In the genomic region with DNA sequence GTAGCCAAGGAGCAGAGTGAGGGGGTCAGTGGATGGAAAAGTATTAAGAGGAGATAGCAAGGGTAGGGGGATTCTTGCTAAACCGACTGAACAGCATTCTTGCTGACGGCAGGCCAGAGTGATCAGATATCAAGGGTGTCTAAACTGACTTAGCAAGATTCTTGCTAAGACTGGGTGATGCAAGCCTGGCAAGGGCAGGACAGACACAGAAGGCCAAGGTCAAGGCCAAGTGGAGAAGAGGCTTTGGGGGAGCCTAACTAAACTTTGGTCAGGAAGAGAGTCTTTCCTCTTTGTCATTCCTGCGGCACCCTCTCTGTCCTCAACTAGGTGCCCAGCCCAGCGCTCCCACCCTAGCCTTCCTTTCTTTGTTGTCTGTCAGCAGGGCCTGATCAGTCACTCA, we compare ENCODE assay signal across 24 cellular contexts. TPM values are rescaled to one million over a fixed set of nuclear protein-coding genes. Genes with fewer than 3 reads are reported as not detected.
DNase-seq lines count a peak whose midpoint lies in the region; ATAC-seq, FAIRE-seq and TF ChIP-seq lines count a peak whose summit lies in the region.
"Had no signal": no experiment of that assay in that cellular context is flagged by ENCODE, and none has a peak within 500 bp of the region (broad histone marks: within the 10 kb centered on the region; RNA-seq: fewer than 3 reads in every experiment).

No MANE protein-coding gene starts in this region.

- no peaks in the 10 kb centered on the region for H3K9me3 Mint-ChIP-seq in activated naive CD4-positive, alpha-beta T cell treated with anti-CD3 and anti-CD28 coated beads, Interleukin-2, amount 50 U/mL, for 24 hours
- H3K9me3 Mint-ChIP-seq: activated CD8-positive, alpha-beta T cell treated with anti-CD3 and anti-CD28 coated beads for 36 hours; activated naive CD8-positive, alpha-beta T cell treated with anti-CD3 and anti-CD28 coated beads for 36 hours; activated T-cell treated with anti-CD3 and anti-CD28 coated beads, Interleukin-2, amount 50 U/mL, for 72 hours; natural killer cell had no signal

- H3K27me3 Mint-ChIP-seq in activated naive CD4-positive, alpha-beta T cell treated with anti-CD3 and anti-CD28 coated beads, Interleukin-2, amount 50 U/mL, for 24 hours = no peaks in the 10 kb centered on the region
- H3K27me3 Mint-ChIP-seq: activated CD8-positive, alpha-beta T cell treated with anti-CD3 and anti-CD28 coated beads for 36 hours; activated naive CD8-positive, alpha-beta T cell treated with anti-CD3 and anti-CD28 coated beads for 36 hours had no signal

- H2BK12ac ChIP-seq in mesenchymal stem cell (ENCODE audit: low read length in 2 of 2) = no peak overlapping the region

- no peak overlapping the region for H4K8ac ChIP-seq in mesenchymal stem cell (ENCODE audit: low read length)

- peaks cover 48% of the 10 kb centered on the region for H3K4me1 Mint-ChIP-seq in activated naive CD4-positive, alpha-beta T cell treated with anti-CD3 and anti-CD28 coated beads, Interleukin-2, amount 50 U/mL, for 24 hours

- H2BK120ac ChIP-seq in mesenchymal stem cell (ENCODE audit: low read depth, low read length) = no peak overlapping the region

- no peak for TF ChIP-seq CTCF in bronchial epithelial cell (IDR thresholded peaks at IDR 0.05; ENCODE audit: insufficient read depth, low read length, severe bottlenecking)

- WGBS in mesenchymal stem cell = 95% methylated on average over 4 of the region's 4 CpGs
- 47 to 65% (median 60%) methylated on average over 4 of the region's 4 CpGs for WGBS in small intestine, 3 donors

- H3K36me3 Mint-ChIP-seq in activated naive CD4-positive, alpha-beta T cell treated with anti-CD3 and anti-CD28 coated beads, Interleukin-2, amount 50 U/mL, for 24 hours = no peaks in the 10 kb centered on the region
- H3K36me3 Mint-ChIP-seq: activated naive CD8-positive, alpha-beta T cell treated with anti-CD3 and anti-CD28 coated beads for 36 hours; natural killer cell had no signal

- H3K9me3 ChIP-seq in mesenchymal stem cell (ENCODE audit: control insufficient read depth, low read length) (no peaks in the 10 kb centered on the region), small intestine (ENCODE audit: control insufficient read depth, low read depth) (no peaks in the 10 kb centered on the region)
- H3K9me3 ChIP-seq: BLaER1, SJSA1 had no signal

- no peak overlapping the region for H3K4ac ChIP-seq in mesenchymal stem cell (ENCODE audit: low read depth in 1 of 2, low read length in 2 of 2)

- no peak overlapping the region for H3K4me3 ChIP-seq in bronchial epithelial cell (ENCODE audit: low read depth, low read length)
- H3K4me3 ChIP-seq in mesenchymal stem cell (ENCODE audit: insufficient read depth in 1 of 2, low read depth in 1 of 2, low read length in 2 of 2) = peak overlapping the region in 1 of 2 experiments; percentile 63
- peak overlapping the region in 1 of 2 donors; percentile 46 for H3K4me3 ChIP-seq in small intestine (ENCODE audit: low read depth in 1 of 2, low read length in 2 of 2)
- H3K4me3 ChIP-seq: BLaER1, lung, SJSA1 had no signal

- H3K36me3 ChIP-seq in bronchial epithelial cell (ENCODE audit: control insufficient read depth, insufficient read depth, low read length) (no peaks in the 10 kb centered on the region), mesenchymal stem cell (ENCODE audit: control insufficient read depth in 1 of 2, insufficient read depth in 2 of 2, low read depth in 1 of 2, low read length in 2 of 2) (no peaks in the 10 kb centered on the region), small intestine (ENCODE audit: control insufficient read depth in 2 of 2, insufficient read depth in 2 of 2, low read length in 2 of 2) (no peaks in the 10 kb centered on the region)
- H3K36me3 ChIP-seq: BLaER1, SJSA1 had no signal

- peak; percentile 72 for FAIRE-seq in bronchial epithelial cell (lab: Jason Lieb, UNC)
- FAIRE-seq in small intestine (lab: Jason Lieb, UNC) = no peak
- FAIRE-seq: A204.1, D721Med had no signal

- no peak overlapping the region for H2AK5ac ChIP-seq in mesenchymal stem cell (ENCODE audit: low read length, severe bottlenecking)

- no peak for DNase-seq in activated naive CD4-positive, alpha-beta T cell treated with Interleukin-2 at 50 U/mL for 16 hours
- DNase-seq in bronchial epithelial cell (ENCODE audit: low read depth) = no peak
- no peak for DNase-seq in mesenchymal stem cell
- DNase-seq in small intestine = peak; percentile 62
- DNase-seq in medulla oblongata (ENCODE audit: extremely low spot score) = no peak
- no peak for DNase-seq in NCI-H69 (lab: John Stamatoyannopoulos, UW)
- DNase-seq: activated CD8-positive, alpha-beta T cell treated with anti-CD3 and anti-CD28 coated beads for 36 hours; activated naive CD8-positive, alpha-beta T cell treated with anti-CD3 and anti-CD28 coated beads for 36 hours; activated T-cell treated with anti-CD3 and anti-CD28 coated beads, Interleukin-2, amount 50 U/mL, for 72 hours; natural killer cell; NCI-H1436; NCI-H526 treated with DMSO at 0.1 percent for 48 hours; PC-3; stimulated activated CD4-positive, alpha-beta T cell treated with anti-CD3 and anti-CD28 coated beads, Interleukin-12 subunit alpha, Interleukin-12 subunit beta, amount 100 ng/mL, for 4 hours; stimulated activated CD8-positive, alpha-beta memory T cell treated with anti-CD3 and anti-CD28 coated beads, Interleukin-4, amount 100 ng/mL, for 48 hours had no signal

- H3K9ac ChIP-seq in mesenchymal stem cell (ENCODE audit: low read length) = peak overlapping the region; percentile 77
- H3K9ac ChIP-seq: BLaER1 had no signal

- H3K14ac ChIP-seq in mesenchymal stem cell (ENCODE audit: low read length in 2 of 2) = peak overlapping the region in 1 of 2 experiments; percentile 60

- no peak overlapping the region for H2AFZ ChIP-seq in mesenchymal stem cell (ENCODE audit: low read depth, low read length)

- no peak overlapping the region for H2BK15ac ChIP-seq in mesenchymal stem cell (ENCODE audit: low read depth, poor library complexity, severe bottlenecking)

- no peak for ATAC-seq in GM18907 (IDR thresholded peaks at IDR 0.05; ENCODE audit: unreplicated experiment)
- ATAC-seq: activated CD8-positive, alpha-beta T cell treated with anti-CD3 and anti-CD28 coated beads for 36 hours; activated T-cell treated with anti-CD3 and anti-CD28 coated beads, Interleukin-2, amount 50 U/mL, for 72 hours; natural killer cell; PC-3 had no signal

- no peaks in the 10 kb centered on the region for H3K27me3 ChIP-seq in bronchial epithelial cell (ENCODE audit: control insufficient read depth, insufficient read depth, low read length)
- H3K27me3 ChIP-seq in mesenchymal stem cell (ENCODE audit: control insufficient read depth in 1 of 2, insufficient read depth in 1 of 2, low read length in 2 of 2) = peaks cover 0 to 21% of the 10 kb centered on the region in 2 experiments
- H3K27me3 ChIP-seq in small intestine (ENCODE audit: control insufficient read depth in 2 of 2, insufficient read depth in 2 of 2, low read length in 2 of 2) = no peaks in the 10 kb centered on the region
- H3K27me3 ChIP-seq: SJSA1 had no signal

- H3K4me1 ChIP-seq in mesenchymal stem cell (ENCODE audit: control insufficient read depth, insufficient read depth, low read depth, low read length) = no peaks in the 10 kb centered on the region
- no peaks in the 10 kb centered on the region for H3K4me1 ChIP-seq in small intestine (ENCODE audit: control insufficient read depth in 2 of 2, insufficient read depth in 1 of 2, low read depth in 1 of 2, low read length in 1 of 2)

- H3K18ac ChIP-seq in mesenchymal stem cell (ENCODE audit: low read depth in 1 of 2, low read length in 2 of 2) = peak overlapping the region in 1 of 2 experiments; percentile 5

- no peak overlapping the region for H3K27ac ChIP-seq in mesenchymal stem cell (ENCODE audit: low read length, poor library complexity, severe bottlenecking)
- H3K27ac ChIP-seq in small intestine (ENCODE audit: low read depth in 1 of 2, low read length in 1 of 2) = peak overlapping the region; percentile 52 to 59
- H3K27ac ChIP-seq: BLaER1, SJSA1 had no signal

- peak overlapping the region; percentile 9 for H3K27ac Mint-ChIP-seq in activated naive CD4-positive, alpha-beta T cell treated with anti-CD3 and anti-CD28 coated beads, Interleukin-2, amount 50 U/mL, for 24 hours
- H3K27ac Mint-ChIP-seq: activated CD8-positive, alpha-beta T cell treated with anti-CD3 and anti-CD28 coated beads for 36 hours; activated naive CD8-positive, alpha-beta T cell treated with anti-CD3 and anti-CD28 coated beads for 36 hours; activated T-cell treated with anti-CD3 and anti-CD28 coated beads, Interleukin-2, amount 50 U/mL, for 72 hours; natural killer cell had no signal

- H2BK5ac ChIP-seq in mesenchymal stem cell (ENCODE audit: low read depth, low read length, poor library complexity, severe bottlenecking) = no peak overlapping the region

- H3K23ac ChIP-seq in mesenchymal stem cell (ENCODE audit: low read length in 2 of 2) = no peak overlapping the region

- no peak overlapping the region for H3K4me3 Mint-ChIP-seq in activated naive CD4-positive, alpha-beta T cell treated with anti-CD3 and anti-CD28 coated beads, Interleukin-2, amount 50 U/mL, for 24 hours
- H3K4me3 Mint-ChIP-seq: activated CD8-positive, alpha-beta T cell treated with anti-CD3 and anti-CD28 coated beads for 36 hours; activated naive CD8-positive, alpha-beta T cell treated with anti-CD3 and anti-CD28 coated beads for 36 hours; activated T-cell treated with anti-CD3 and anti-CD28 coated beads, Interleukin-2, amount 50 U/mL, for 72 hours; natural killer cell had no signal

- H3K79me1 ChIP-seq in mesenchymal stem cell (replicated peaks; ENCODE audit: low read length, poor library complexity, severe bottlenecking) = no peaks in the 10 kb centered on the region

- H4K91ac ChIP-seq in mesenchymal stem cell (ENCODE audit: low read length) = no peak overlapping the region

- H3K4me2 ChIP-seq in mesenchymal stem cell (ENCODE audit: low read length, poor library complexity, severe bottlenecking) = no peak overlapping the region
- H3K4me2 ChIP-seq: BLaER1 had no signal

RNA-seq across cellular contexts. Expression of gene XPNPEP2, which starts 0.8 kb away (rescaled TPM):
- not detected in 2 replicates for total RNA-seq in bronchial epithelial cell
- polyA plus RNA-seq in mesenchymal stem cell (2013, experiment 1 of 2) = 0.59 TPM
- 0.37 TPM for polyA plus RNA-seq in mesenchymal stem cell (2013, experiment 2 of 2)
- 10 to 100 TPM; 27.0 to 80.1 (median 27.3) TPM for polyA plus RNA-seq in small intestine
- total RNA-seq: G401, MCF 10A, PC-3 had no signal

RNA-seq across cellular contexts. Expression of gene SASH3, which starts 40.2 kb away (rescaled TPM):
- not detected in 2 replicates for total RNA-seq in bronchial epithelial cell
- polyA plus RNA-seq in mesenchymal stem cell (2013, experiment 1 of 2) = not detected
- polyA plus RNA-seq in mesenchymal stem cell (2013, experiment 2 of 2) = not detected
- polyA plus RNA-seq in small intestine = 10 to 100 TPM in 1 of 3 donors, 1 to 10 TPM in 2; 3.8 to 11.1 (median 7.0) TPM
- total RNA-seq: G401, MCF 10A, PC-3, SJSA1 had no signal
